9 cellular contexts compared by ENCODE assay signal in genomic region chr11:70568504-70569172, GRCh38.
DNase-seq lines count a peak whose midpoint lies in the region; ATAC-seq, FAIRE-seq and TF ChIP-seq lines count a peak whose summit lies in the region.
"Had no signal": no experiment of that assay in that cellular context is flagged by ENCODE, and none has a peak within 500 bp of the region (broad histone marks: within the 10 kb centered on the region; RNA-seq: fewer than 3 reads in every experiment).

No MANE protein-coding gene starts in this region.

- TF ChIP-seq CTCF in AG10803 (conservative IDR thresholded peaks at IDR 0.05; ENCODE audit: low read length) = peak; percentile 41
- no peak for TF ChIP-seq CTCF in RWPE2 (IDR thresholded peaks at IDR 0.05; ENCODE audit: poor library complexity, severe bottlenecking)
- TF ChIP-seq CTCF in fibroblast of the aortic adventitia (IDR thresholded peaks at IDR 0.05; ENCODE audit: insufficient read depth, low read length) = peak; percentile 21
- no peak for TF ChIP-seq CTCF in ovary (IDR thresholded peaks at IDR 0.05)

- ATAC-seq in RWPE2 (ENCODE audit: low read depth) (peak; percentile 21; the same call in 2 of the 3 replicates), HG03280 (IDR thresholded peaks at IDR 0.05; ENCODE audit: unreplicated experiment) (no peak)

- H3K36me3 ChIP-seq in RWPE2 (ENCODE audit: low read depth) = no peaks in the 10 kb centered on the region
- no peaks in the 10 kb centered on the region for H3K36me3 ChIP-seq in ovary

- TF ChIP-seq EP300 in ovary (IDR thresholded peaks at IDR 0.05) = no peak

- intact Hi-C loops in ovary (cut with DNase I) = no loop called here

- no peak for FAIRE-seq in RCC 7860 (lab: Jason Lieb, UNC)

- no peaks in the 10 kb centered on the region for H3K9me3 ChIP-seq in RWPE2 (ENCODE audit: severe bottlenecking)
- H3K9me3 ChIP-seq in ovary = no peaks in the 10 kb centered on the region

- 12 to 18% (median 17%) methylated on average over 15 to 16 of the region's 16 CpGs for WGBS in ovary, 3 donors

- no peak for TF ChIP-seq POLR2A in ovary (IDR thresholded peaks at IDR 0.05)

- H3K4me3 ChIP-seq in AG10803 (ENCODE audit: low read length) = peak overlapping the region; percentile 62
- H3K4me3 ChIP-seq in RWPE2 (ENCODE audit: severe bottlenecking) = no peak overlapping the region
- peak overlapping the region; percentile 46 for H3K4me3 ChIP-seq in fibroblast of the aortic adventitia (ENCODE audit: low read depth, low read length)
- H3K4me3 ChIP-seq in ovary = peak overlapping the region; percentile 29

- peak; percentile 41 for DNase-seq in AG10803 (ENCODE audit: low read depth)
- DNase-seq in RWPE2 (ENCODE audit: low spot score) = peak; percentile 40
- DNase-seq in fibroblast of the aortic adventitia (ENCODE audit: low read depth) = peak; percentile 27
- peak; percentile 29 to 67 (median 53) for DNase-seq in ovary
- DNase-seq in NCI-H146 treated with DMSO at 0.1 percent for 48 hours (lab: John Stamatoyannopoulos, UW; ENCODE audit: unreplicated experiment) = no peak
- no peak for DNase-seq in SK-N-DZ (ENCODE audit: low spot score)
- DNase-seq in RCC 7860 (ENCODE audit: low spot score) = no peak
- DNase-seq: DMS79 had no signal

- H3K4me1 ChIP-seq in RWPE2 (ENCODE audit: insufficient read depth, poor library complexity, severe bottlenecking) (no peaks in the 10 kb centered on the region), ovary (ENCODE audit: insufficient read depth) (peaks cover 5% of the 10 kb centered on the region)

- no peak overlapping the region for H3K27ac ChIP-seq in RWPE2 (ENCODE audit: poor library complexity, severe bottlenecking)
- H3K27ac ChIP-seq in ovary = peak overlapping the region; percentile 30 to 68

- H3K27me3 ChIP-seq in RWPE2 (ENCODE audit: insufficient read depth, poor library complexity, severe bottlenecking) (no peaks in the 10 kb centered on the region), ovary (no peaks in the 10 kb centered on the region)

Comparison
In these comparisons a context has a peak if more than half of its experiments do, and no peak if none do; other contexts are left out.
1. DNase-seq: peak in AG10803 (single experiment), RWPE2 (single experiment), fibroblast of the aortic adventitia (single experiment) and ovary (5 of 5); none in NCI-H146 treated with DMSO at 0.1 percent for 48 hours (single experiment), SK-N-DZ (single experiment) and RCC 7860 (single experiment).
2. CTCF ChIP-seq: peak in AG10803 (single experiment) and fibroblast of the aortic adventitia (single experiment); none in RWPE2 (single experiment) and ovary (0 of 3).